In genomic region chr12:72570601-72571000, GRCh38 we compare ENCODE assay signal across 13 cellular contexts.
DNase-seq lines count a peak whose midpoint lies in the region; ATAC-seq and TF ChIP-seq lines count a peak whose summit lies in the region.
"Had no signal": no experiment of that assay in that cellular context is flagged by ENCODE, and none has a peak within 500 bp of the region (broad histone marks: within the 10 kb centered on the region; RNA-seq: fewer than 3 reads in every experiment).

No MANE protein-coding gene starts in this region.

- no peak overlapping the region for H3K4me3 Mint-ChIP-seq in stimulated activated effector memory CD8-positive, alpha-beta T cell treated with anti-CD3 and anti-CD28 coated beads, Interleukin-12 subunit alpha, Interleukin-12 subunit beta, amount 100 ng/mL, for 72 hours
- H3K4me3 Mint-ChIP-seq: CD14-positive monocyte; naive thymus-derived CD4-positive, alpha-beta T cell had no signal

- H3K4me1 Mint-ChIP-seq in stimulated activated effector memory CD8-positive, alpha-beta T cell treated with anti-CD3 and anti-CD28 coated beads, Interleukin-12 subunit alpha, Interleukin-12 subunit beta, amount 100 ng/mL, for 72 hours, result no peaks in the 10 kb centered on the region
- H3K4me1 Mint-ChIP-seq: CD14-positive monocyte; naive thymus-derived CD4-positive, alpha-beta T cell had no signal

- TF ChIP-seq CTCF in epithelial cell of proximal tubule (conservative IDR thresholded peaks at IDR 0.05; ENCODE audit: low read depth, low read length), result peak; percentile 65

- ATAC-seq in GM18868 (IDR thresholded peaks at IDR 0.05; ENCODE audit: unreplicated experiment), result peak; percentile 67
- no peak for ATAC-seq in stimulated activated effector memory CD8-positive, alpha-beta T cell treated with anti-CD3 and anti-CD28 coated beads, Interleukin-12 subunit alpha, Interleukin-12 subunit beta, amount 100 ng/mL, for 72 hours
- ATAC-seq: body of pancreas; naive thymus-derived CD4-positive, alpha-beta T cell had no signal

- DNase-seq in A172 (ENCODE audit: low spot score), result peak; percentile 25
- peak; percentile 74 for DNase-seq in NAMALWA (ENCODE audit: low spot score)
- no peak for DNase-seq in epithelial cell of proximal tubule (ENCODE audit: low read depth)
- DNase-seq in stimulated activated effector memory CD8-positive, alpha-beta T cell treated with anti-CD3 and anti-CD28 coated beads, Interleukin-12 subunit alpha, Interleukin-12 subunit beta, amount 100 ng/mL, for 72 hours (ENCODE audit: low spot score in 2 of 2), result no peak
- no peak for DNase-seq in stimulated activated naive CD4-positive, alpha-beta T cell (lab: John Stamatoyannopoulos, UW)
- DNase-seq in NCI-H524 treated with DMSO at 0.1 percent for 48 hours (lab: John Stamatoyannopoulos, UW), result no peak
- DNase-seq in C1 segment of cervical spinal cord (lab: John Stamatoyannopoulos, UW), result no peak
- DNase-seq: body of pancreas; naive thymus-derived CD4-positive, alpha-beta T cell; NCI-H345 had no signal

- H3K27ac Mint-ChIP-seq in stimulated activated effector memory CD8-positive, alpha-beta T cell treated with anti-CD3 and anti-CD28 coated beads, Interleukin-12 subunit alpha, Interleukin-12 subunit beta, amount 100 ng/mL, for 72 hours, result no peak overlapping the region
- H3K27ac Mint-ChIP-seq: CD14-positive monocyte; naive thymus-derived CD4-positive, alpha-beta T cell had no signal

- no peaks in the 10 kb centered on the region for H3K36me3 Mint-ChIP-seq in stimulated activated effector memory CD8-positive, alpha-beta T cell treated with anti-CD3 and anti-CD28 coated beads, Interleukin-12 subunit alpha, Interleukin-12 subunit beta, amount 100 ng/mL, for 72 hours
- H3K36me3 Mint-ChIP-seq: CD14-positive monocyte; naive thymus-derived CD4-positive, alpha-beta T cell had no signal

- peaks cover 8% of the 10 kb centered on the region for H3K9me3 Mint-ChIP-seq in stimulated activated effector memory CD8-positive, alpha-beta T cell treated with anti-CD3 and anti-CD28 coated beads, Interleukin-12 subunit alpha, Interleukin-12 subunit beta, amount 100 ng/mL, for 72 hours

- H3K4me3 ChIP-seq in epithelial cell of proximal tubule (ENCODE audit: low read depth, low read length), result no peak overlapping the region
- H3K4me3 ChIP-seq: body of pancreas, vagina had no signal

Comparison
In these comparisons a context has a peak if more than half of its experiments do, and no peak if none do; other contexts are left out.
1. DNase-seq: peak in A172 (single experiment) and NAMALWA (single experiment); none in epithelial cell of proximal tubule (single experiment), stimulated activated effector memory CD8-positive, alpha-beta T cell treated with anti-CD3 and anti-CD28 coated beads, Interleukin-12 subunit alpha, Interleukin-12 subunit beta, amount 100 ng/mL, for 72 hours (0 of 2), stimulated activated naive CD4-positive, alpha-beta T cell (0 of 6), NCI-H524 treated with DMSO at 0.1 percent for 48 hours (single experiment) and C1 segment of cervical spinal cord (0 of 14).